30 cellular contexts compared by ENCODE assay signal in the genomic region with DNA sequence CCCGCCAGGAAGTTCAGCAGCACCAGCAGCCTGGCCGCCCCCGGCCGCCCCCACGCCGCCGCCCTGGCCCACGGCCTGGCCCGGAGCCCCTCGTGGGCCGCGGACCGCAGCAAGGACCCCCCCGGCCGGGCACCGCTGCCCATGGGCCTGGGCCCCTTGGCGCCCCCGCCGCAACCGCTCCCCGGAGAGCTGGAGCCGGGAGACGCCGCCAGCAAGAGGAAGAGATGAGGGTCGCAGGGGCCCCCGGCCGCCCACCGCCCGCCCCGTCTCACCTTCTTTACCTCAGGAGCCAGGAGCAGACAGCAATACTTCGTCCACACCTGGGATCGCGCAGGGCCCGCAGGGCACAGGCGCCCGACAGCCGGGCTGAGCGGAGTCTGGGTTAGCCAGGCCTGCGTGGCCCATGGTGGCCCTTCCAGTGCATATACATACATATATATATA.
"Had no signal": no experiment of that assay in that cellular context is flagged by ENCODE, and none has a peak within 500 bp of the region (broad histone marks: within the 10 kb centered on the region; RNA-seq: fewer than 3 reads in every experiment).

No MANE protein-coding gene starts in this region.

- H3K9me3 Mint-ChIP-seq: activated naive CD4-positive, alpha-beta T cell treated with anti-CD3 and anti-CD28 coated beads, Interleukin-2, amount 10 ng/mL, durations not matched to agents 7 days and 5 days; activated T-helper 1 cell treated with anti-CD3 and anti-CD28 coated beads, Interleukin-12 subunit alpha, Interleukin-12 subunit beta, Interleukin-2, Interleukin-4 antibody, amounts not matched to agents 30 ng/mL and 10 ng/mL and 1 ng/mL, durations not matched to agents 14 hours and 24 hours and 36 hours; nephron; stimulated activated memory B cell treated with anti-CD40 and anti-IgM and Interleukin-4, amounts not matched to agents 10 μg/mL and 1 μg/mL and 100 μg/mL, for 72 hours; T-helper 2 cell treated with Interferon-gamma antibody and Interleukin-4, amounts not matched to agents 5 μg/mL and 100 μg/mL, for 36 hours had no signal

- H3K4me1 ChIP-seq: foreskin keratinocyte had no signal

- H3K4me3 ChIP-seq: ovary, smooth muscle cell, thoracic aorta had no signal

- H3K36me3 Mint-ChIP-seq: stimulated activated memory B cell treated with anti-CD40 and anti-IgM and Interleukin-4, amounts not matched to agents 10 μg/mL and 1 μg/mL and 100 μg/mL, for 72 hours had no signal

- H3K27ac ChIP-seq: esophagus muscularis mucosa, foreskin keratinocyte, neutrophil, ovary, sigmoid colon, thoracic aorta, VCaP had no signal

- ATAC-seq: activated CD4-positive, CD25-positive, alpha-beta regulatory T cell treated with anti-CD3 and anti-CD28 coated beads, Interleukin-2, amount 50 U/mL, for 24 hours; foreskin keratinocyte; left cardiac atrium; stimulated activated memory B cell treated with anti-CD40 and anti-IgM and Interleukin-4, amounts not matched to agents 10 μg/mL and 1 μg/mL and 100 μg/mL, for 72 hours had no signal

- H3K4me1 Mint-ChIP-seq: activated naive CD4-positive, alpha-beta T cell treated with anti-CD3 and anti-CD28 coated beads, Interleukin-2, amount 10 ng/mL, durations not matched to agents 7 days and 5 days had no signal

- H3K27me3 ChIP-seq: ovary had no signal

- H3K36me3 ChIP-seq: esophagus muscularis mucosa, neutrophil, ovary, sigmoid colon, thoracic aorta had no signal

- H3K9me3 ChIP-seq: esophagus muscularis mucosa, neutrophil, ovary, sigmoid colon, thoracic aorta had no signal

- H3K27ac Mint-ChIP-seq: activated naive CD4-positive, alpha-beta T cell treated with anti-CD3 and anti-CD28 coated beads, Interleukin-2, amount 10 ng/mL, durations not matched to agents 7 days and 5 days; activated T-helper 1 cell treated with anti-CD3 and anti-CD28 coated beads, Interleukin-12 subunit alpha, Interleukin-12 subunit beta, Interleukin-2, Interleukin-4 antibody, amounts not matched to agents 30 ng/mL and 10 ng/mL and 1 ng/mL, durations not matched to agents 14 hours and 24 hours and 36 hours; nephron; progenitor cell of endocrine pancreas; stimulated activated memory B cell treated with anti-CD40 and anti-IgM and Interleukin-4, amounts not matched to agents 10 μg/mL and 1 μg/mL and 100 μg/mL, for 72 hours; T-helper 2 cell treated with Interferon-gamma antibody and Interleukin-4, amounts not matched to agents 5 μg/mL and 100 μg/mL, for 36 hours had no signal

- H3K4me3 Mint-ChIP-seq: activated naive CD4-positive, alpha-beta T cell treated with anti-CD3 and anti-CD28 coated beads, Interleukin-2, amount 10 ng/mL, durations not matched to agents 7 days and 5 days; activated T-helper 1 cell treated with anti-CD3 and anti-CD28 coated beads, Interleukin-12 subunit alpha, Interleukin-12 subunit beta, Interleukin-2, Interleukin-4 antibody, amounts not matched to agents 30 ng/mL and 10 ng/mL and 1 ng/mL, durations not matched to agents 14 hours and 24 hours and 36 hours; nephron; stimulated activated memory B cell treated with anti-CD40 and anti-IgM and Interleukin-4, amounts not matched to agents 10 μg/mL and 1 μg/mL and 100 μg/mL, for 72 hours; T-helper 2 cell treated with Interferon-gamma antibody and Interleukin-4, amounts not matched to agents 5 μg/mL and 100 μg/mL, for 36 hours had no signal

- DNase-seq: activated CD4-positive, alpha-beta T cell treated with anti-CD3 and anti-CD28 coated beads for 48 hours; activated CD4-positive, alpha-beta T cell treated with anti-CD3 and anti-CD28 coated beads, Interleukin-2, amount 50 U/mL, for 48 hours; activated CD8-positive, alpha-beta memory T cell treated with anti-CD3 and anti-CD28 coated beads for 24 hours; activated effector memory CD4-positive, alpha-beta T cell treated with anti-CD3 and anti-CD28 coated beads, Interleukin-2, amount 50 U/mL, for 16 hours; activated naive CD4-positive, alpha-beta T cell treated with anti-CD3 and anti-CD28 coated beads, Interleukin-2, amount 10 ng/mL, durations not matched to agents 7 days and 5 days; anterior cingulate cortex; dermis blood vessel endothelial cell; effector CD4-positive, alpha-beta T cell; foreskin keratinocyte; islet precursor cell; left cardiac atrium; midbrain; ovary; sigmoid colon; stimulated activated CD4-positive, alpha-beta T cell treated with anti-CD3 and anti-CD28 coated beads, Interleukin-1b, Interleukin-23, amount 100 ng/mL, for 48 hours; stimulated activated CD4-positive, alpha-beta T cell treated with anti-CD3 and anti-CD28 coated beads, Interleukin-4, amount 100 ng/mL, for 4 hours; stimulated activated CD8-positive, alpha-beta memory T cell treated with anti-CD3 and anti-CD28 coated beads, Interleukin-4, amount 100 ng/mL, for 48 hours; T-helper 1 cell; trophoblast cell had no signal
